14 cellular contexts compared by ENCODE assay signal in the genomic region with DNA sequence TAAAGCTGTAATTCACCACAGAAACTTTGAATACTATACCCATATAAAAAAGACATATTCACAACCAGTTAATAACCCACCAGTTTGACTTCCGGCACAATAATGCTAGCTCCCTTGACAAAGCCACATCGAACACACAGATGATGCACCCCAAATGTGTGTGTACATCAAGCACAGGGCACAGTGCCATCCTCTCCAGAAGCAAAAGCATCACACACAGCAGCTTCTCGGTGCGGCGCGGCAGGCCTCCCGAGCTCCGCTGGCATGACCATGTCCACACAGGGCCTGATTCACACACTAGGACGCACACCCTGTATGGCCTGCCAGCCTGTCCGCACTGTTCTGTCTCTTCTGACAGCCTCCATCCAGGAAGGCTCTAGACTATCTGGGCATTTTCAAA.
DNase-seq lines count a peak whose midpoint lies in the region; ATAC-seq and TF ChIP-seq lines count a peak whose summit lies in the region.
"Had no signal": no experiment of that assay in that cellular context is flagged by ENCODE, and none has a peak within 500 bp of the region (broad histone marks: within the 10 kb centered on the region; RNA-seq: fewer than 3 reads in every experiment).

No MANE protein-coding gene starts in this region.

- peak; percentile 85 for ATAC-seq in CD8-positive, alpha-beta T cell
- ATAC-seq in GM19324 (IDR thresholded peaks at IDR 0.05; ENCODE audit: low FRiP score, unreplicated experiment) = no peak
- ATAC-seq: foreskin keratinocyte, WTC11 had no signal

- no peaks in the 10 kb centered on the region for H3K27me3 ChIP-seq in CD8-positive, alpha-beta T cell (ENCODE audit: insufficient read depth, low read length)
- H3K27me3 ChIP-seq: foreskin keratinocyte had no signal

- no peaks in the 10 kb centered on the region for H3K27me3 Mint-ChIP-seq in CD8-positive, alpha-beta T cell (ENCODE audit: low read depth)
- H3K27me3 Mint-ChIP-seq in nephron progenitor cell (ENCODE audit: low read depth, poor library complexity) = no peaks in the 10 kb centered on the region

- peaks cover 67% of the 10 kb centered on the region for H3K4me1 Mint-ChIP-seq in CD8-positive, alpha-beta T cell (ENCODE audit: low read depth)
- H3K4me1 Mint-ChIP-seq in nephron progenitor cell = peaks cover 5% of the 10 kb centered on the region
- H3K4me1 Mint-ChIP-seq: endodermal cell, memory B cell, WTC11 had no signal

- H3K9me3 ChIP-seq in CD8-positive, alpha-beta T cell (ENCODE audit: low read length) = no peaks in the 10 kb centered on the region

- TF ChIP-seq CTCF in CD8-positive, alpha-beta T cell (IDR thresholded peaks at IDR 0.05) = no peak
- no peak for TF ChIP-seq CTCF in nephron progenitor cell (IDR thresholded peaks at IDR 0.05)

- peak overlapping the region; percentile 3 for H3K4me3 ChIP-seq in CD8-positive, alpha-beta T cell (ENCODE audit: low read depth, low read length)

- H3K27ac Mint-ChIP-seq in CD8-positive, alpha-beta T cell = peak overlapping the region; percentile 99
- peak overlapping the region; percentile 95 for H3K27ac Mint-ChIP-seq in nephron progenitor cell
- H3K27ac Mint-ChIP-seq: endodermal cell, memory B cell, WTC11 had no signal

- H3K27ac ChIP-seq in CD8-positive, alpha-beta T cell (ENCODE audit: low read depth, low read length) = peak overlapping the region; percentile 39
- H3K27ac ChIP-seq: foreskin keratinocyte had no signal

- intact Hi-C loops in CD8-positive, alpha-beta T cell (cut with DNase I, micrococcal nuclease) = loop anchor here (1.0 to 5.0 kb wide), 5 partner anchors 8 to 77 kb away; no protein-coding TSS in a partner anchor
- intact Hi-C loops in cardiac septum (cut with DNase I) = no loop called here

- H3K4me1 ChIP-seq in CD8-positive, alpha-beta T cell (ENCODE audit: insufficient read depth, low read length) = peaks cover 75% of the 10 kb centered on the region
- H3K4me1 ChIP-seq: foreskin keratinocyte had no signal

- no peaks in the 10 kb centered on the region for H3K9me3 Mint-ChIP-seq in CD8-positive, alpha-beta T cell
- no peaks in the 10 kb centered on the region for H3K9me3 Mint-ChIP-seq in nephron progenitor cell
- H3K9me3 Mint-ChIP-seq: endodermal cell, memory B cell, WTC11 had no signal

- H3K4me3 Mint-ChIP-seq in CD8-positive, alpha-beta T cell = peak overlapping the region; percentile 72
- H3K4me3 Mint-ChIP-seq in nephron progenitor cell = no peak overlapping the region
- H3K4me3 Mint-ChIP-seq: endodermal cell, memory B cell, WTC11 had no signal

- peak; percentile 23 to 82 (median 63) for DNase-seq in CD8-positive, alpha-beta T cell
- DNase-seq in activated CD4-positive, alpha-beta T cell treated with anti-CD3 and anti-CD28 coated beads, Interleukin-2, amount 50 U/mL, for 48 hours = peak; percentile 32 to 43
- peak; percentile 68 for DNase-seq in activated effector memory CD4-positive, alpha-beta T cell treated with anti-CD3 and anti-CD28 coated beads, Interleukin-2, amount 50 U/mL, for 16 hours
- DNase-seq in nephron progenitor cell (no peak), hippocampal formation (lab: John Stamatoyannopoulos, UW) (no peak), cardiac septum (ENCODE audit: low spot score) (no peak), NCI-H1105 treated with DMSO at 0.1 percent for 48 hours (lab: John Stamatoyannopoulos, UW) (no peak)
- DNase-seq: endodermal cell, foreskin keratinocyte, occipital lobe, trophoblast cell had no signal

- peaks cover 44% of the 10 kb centered on the region for H3K36me3 ChIP-seq in CD8-positive, alpha-beta T cell (ENCODE audit: insufficient read depth, low read length)

- peaks cover 75% of the 10 kb centered on the region for H3K36me3 Mint-ChIP-seq in CD8-positive, alpha-beta T cell
- peaks cover 81% of the 10 kb centered on the region for H3K36me3 Mint-ChIP-seq in nephron progenitor cell (ENCODE audit: low read depth)
- H3K36me3 Mint-ChIP-seq: memory B cell, WTC11 had no signal

- POLR2A ChIA-PET in CD8-positive, alpha-beta T cell (lab: Charles Lee) = interaction anchor here (0.6 to 2.7 kb wide), 21 partner anchors 9 to 484 kb away, joined by 3 to 18 read pairs (median 5); no protein-coding TSS in a partner anchor

- CTCF ChIA-PET in CD8-positive, alpha-beta T cell (lab: Charles Lee) = interaction anchor here (0.6 to 1.5 kb wide), 12 partner anchors 21 to 491 kb away, joined by 3 to 6 read pairs (median 3); no protein-coding TSS in a partner anchor

Comparison
In these comparisons a context has a peak if more than half of its experiments do, and no peak if none do; other contexts are left out.
1. DNase-seq: peak in CD8-positive, alpha-beta T cell (7 of 7), activated CD4-positive, alpha-beta T cell treated with anti-CD3 and anti-CD28 coated beads, Interleukin-2, amount 50 U/mL, for 48 hours (2 of 2) and activated effector memory CD4-positive, alpha-beta T cell treated with anti-CD3 and anti-CD28 coated beads, Interleukin-2, amount 50 U/mL, for 16 hours (single experiment); none in nephron progenitor cell (single experiment), hippocampal formation (0 of 2), cardiac septum (single experiment) and NCI-H1105 treated with DMSO at 0.1 percent for 48 hours (single experiment).